27 cellular contexts compared by ENCODE assay signal in the genomic region with DNA sequence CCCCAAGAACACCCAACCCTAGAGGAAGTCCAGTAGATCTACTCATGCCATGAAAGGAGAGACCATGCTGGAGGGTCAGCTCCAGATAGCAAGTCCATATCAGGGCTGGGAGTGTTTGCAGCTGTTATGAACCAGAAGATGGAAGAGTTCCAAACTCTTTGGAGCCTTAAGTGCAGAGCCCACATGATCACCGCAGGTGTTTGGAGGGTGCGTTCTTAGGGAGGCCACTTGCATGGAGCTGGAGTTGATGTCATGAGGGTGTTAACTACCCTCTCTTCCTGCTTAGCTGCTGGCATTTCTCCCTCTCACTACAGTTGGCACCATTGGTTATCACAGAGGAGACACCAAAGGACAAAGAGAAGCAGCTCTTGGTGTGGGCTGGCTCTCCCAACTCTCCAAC.
"Had no signal": no experiment of that assay in that cellular context is flagged by ENCODE, and none has a peak within 500 bp of the region (broad histone marks: within the 10 kb centered on the region; RNA-seq: fewer than 3 reads in every experiment).

No MANE protein-coding gene starts in this region.

- H3K36me3 ChIP-seq: SJCRH30 had no signal

- ATAC-seq: activated T-cell treated with anti-CD3 and anti-CD28 coated beads, Interleukin-2, amount 50 U/mL, for 4 hours; Panc1 had no signal

- DNase-seq: activated CD4-positive, alpha-beta memory T cell treated with anti-CD3 and anti-CD28 coated beads for 36 hours; activated CD4-positive, alpha-beta T cell treated with anti-CD3 and anti-CD28 coated beads, Interleukin-2, amount 10 ng/mL, durations not matched to agents 7 days and 5 days; activated CD4-positive, CD25-positive, alpha-beta regulatory T cell; activated CD8-positive, alpha-beta memory T cell treated with anti-CD3 and anti-CD28 coated beads for 24 hours; activated gamma-delta T cell treated with Interleukin-2 at 50 U/mL for 16 hours; activated naive CD4-positive, alpha-beta T cell treated with anti-CD3 and anti-CD28 coated beads, Interleukin-2, amount 10 ng/mL, durations not matched to agents 7 days and 5 days; activated naive CD8-positive, alpha-beta T cell treated with anti-CD3 and anti-CD28 coated beads for 36 hours; activated T-cell treated with anti-CD3 and anti-CD28 coated beads, Interleukin-2, amount 50 U/mL, for 4 hours; cerebellar nuclear complex; IMR-90; KBM-7; NCI-H1048; NCI-H1417 treated with DMSO at 0.1 percent for 48 hours; NCI-H1694; NCI-H2081 treated with DMSO at 0.1 percent for 48 hours; NCI-H2171 treated with DMSO at 0.1 percent for 48 hours; NCI-H446 treated with DMSO at 0.1 percent for 48 hours; NCI-H524 treated with DMSO at 0.1 percent for 48 hours; NCI-H748 treated with DMSO at 0.1 percent for 48 hours; OCI-M1; Right ventricle myocardium superior; SJCRH30; SK-N-SH; T-helper 1 cell had no signal

- H3K27ac ChIP-seq: RWPE1, SJCRH30, VCaP had no signal

- H3K4me3 ChIP-seq: SJCRH30 had no signal

- H3K4me1 ChIP-seq: SJCRH30 had no signal

- H3K9me3 ChIP-seq: SJCRH30, SK-N-SH had no signal
